ENCODE assay signal across 1 cellular context in the genomic region with DNA sequence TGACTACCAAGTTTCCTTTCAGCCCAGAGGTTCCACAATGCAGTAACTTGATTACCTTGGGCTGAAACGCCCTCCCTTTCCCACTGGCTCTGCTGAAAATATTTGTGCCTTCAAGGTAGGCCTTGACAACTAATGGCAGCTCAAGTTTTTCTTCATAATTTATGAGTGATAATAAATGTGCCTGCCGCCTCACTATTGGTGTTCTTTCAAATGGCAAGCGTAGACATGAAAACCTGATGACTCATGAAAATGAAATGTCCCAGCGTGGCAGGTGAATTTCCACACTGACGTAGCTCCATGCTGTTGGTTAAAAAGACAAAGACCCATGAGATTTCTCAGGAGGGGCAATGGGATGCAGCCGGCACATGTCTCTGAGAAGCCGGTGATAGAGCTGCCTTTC.
TF ChIP-seq lines count a peak whose summit lies in the region.

No MANE protein-coding gene starts in this region.

TF ChIP-seq in HEK293, 187 proteins besides CTCF, POLR2A, EP300 and RAD21 (continued from another document):
- TF ChIP-seq FEZF1 (tag by site-specific recombination; IDR thresholded peaks at IDR 0.05) = peak; percentile 73
- no peak for TF ChIP-seq KLF9 (tag by site-specific recombination; IDR thresholded peaks at IDR 0.05; ENCODE audit: low read depth)
- TF ChIP-seq ZNF610 (tag by site-specific recombination; IDR thresholded peaks at IDR 0.05; ENCODE audit: borderline replicate concordance) = no peak
- 0 out of 2 replicates have a peak, but pooled peaks have one; percentile 26 for TF ChIP-seq PRDM1 (tag by site-specific recombination; IDR thresholded peaks at IDR 0.05)
- TF ChIP-seq, protein P1, sequence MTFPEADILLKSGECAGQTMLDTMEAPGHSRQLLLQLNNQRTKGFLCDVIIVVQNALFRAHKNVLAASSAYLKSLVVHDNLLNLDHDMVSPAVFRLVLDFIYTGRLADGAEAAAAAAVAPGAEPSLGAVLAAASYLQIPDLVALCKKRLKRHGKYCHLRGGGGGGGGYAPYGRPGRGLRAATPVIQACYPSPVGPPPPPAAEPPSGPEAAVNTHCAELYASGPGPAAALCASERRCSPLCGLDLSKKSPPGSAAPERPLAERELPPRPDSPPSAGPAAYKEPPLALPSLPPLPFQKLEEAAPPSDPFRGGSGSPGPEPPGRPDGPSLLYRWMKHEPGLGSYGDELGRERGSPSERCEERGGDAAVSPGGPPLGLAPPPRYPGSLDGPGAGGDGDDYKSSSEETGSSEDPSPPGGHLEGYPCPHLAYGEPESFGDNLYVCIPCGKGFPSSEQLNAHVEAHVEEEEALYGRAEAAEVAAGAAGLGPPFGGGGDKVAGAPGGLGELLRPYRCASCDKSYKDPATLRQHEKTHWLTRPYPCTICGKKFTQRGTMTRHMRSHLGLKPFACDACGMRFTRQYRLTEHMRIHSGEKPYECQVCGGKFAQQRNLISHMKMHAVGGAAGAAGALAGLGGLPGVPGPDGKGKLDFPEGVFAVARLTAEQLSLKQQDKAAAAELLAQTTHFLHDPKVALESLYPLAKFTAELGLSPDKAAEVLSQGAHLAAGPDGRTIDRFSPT (tag by site-specific recombination; IDR thresholded peaks at IDR 0.05) = 0 out of 2 replicates have a peak, but pooled peaks have one; percentile 38
- TF ChIP-seq ZNF302 (tag by site-specific recombination; IDR thresholded peaks at IDR 0.05; ENCODE audit: low read depth) = no peak
- TF ChIP-seq, protein P2, sequence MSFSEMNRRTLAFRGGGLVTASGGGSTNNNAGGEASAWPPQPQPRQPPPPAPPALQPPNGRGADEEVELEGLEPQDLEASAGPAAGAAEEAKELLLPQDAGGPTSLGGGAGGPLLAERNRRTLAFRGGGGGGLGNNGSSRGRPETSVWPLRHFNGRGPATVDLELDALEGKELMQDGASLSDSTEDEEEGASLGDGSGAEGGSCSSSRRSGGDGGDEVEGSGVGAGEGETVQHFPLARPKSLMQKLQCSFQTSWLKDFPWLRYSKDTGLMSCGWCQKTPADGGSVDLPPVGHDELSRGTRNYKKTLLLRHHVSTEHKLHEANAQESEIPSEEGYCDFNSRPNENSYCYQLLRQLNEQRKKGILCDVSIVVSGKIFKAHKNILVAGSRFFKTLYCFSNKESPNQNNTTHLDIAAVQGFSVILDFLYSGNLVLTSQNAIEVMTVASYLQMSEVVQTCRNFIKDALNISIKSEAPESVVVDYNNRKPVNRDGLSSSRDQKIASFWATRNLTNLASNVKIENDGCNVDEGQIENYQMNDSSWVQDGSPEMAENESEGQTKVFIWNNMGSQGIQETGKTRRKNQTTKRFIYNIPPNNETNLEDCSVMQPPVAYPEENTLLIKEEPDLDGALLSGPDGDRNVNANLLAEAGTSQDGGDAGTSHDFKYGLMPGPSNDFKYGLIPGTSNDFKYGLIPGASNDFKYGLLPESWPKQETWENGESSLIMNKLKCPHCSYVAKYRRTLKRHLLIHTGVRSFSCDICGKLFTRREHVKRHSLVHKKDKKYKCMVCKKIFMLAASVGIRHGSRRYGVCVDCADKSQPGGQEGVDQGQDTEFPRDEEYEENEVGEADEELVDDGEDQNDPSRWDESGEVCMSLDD (tag by site-specific recombination; IDR thresholded peaks at IDR 0.05) = no peak
- TF ChIP-seq, protein P3, sequence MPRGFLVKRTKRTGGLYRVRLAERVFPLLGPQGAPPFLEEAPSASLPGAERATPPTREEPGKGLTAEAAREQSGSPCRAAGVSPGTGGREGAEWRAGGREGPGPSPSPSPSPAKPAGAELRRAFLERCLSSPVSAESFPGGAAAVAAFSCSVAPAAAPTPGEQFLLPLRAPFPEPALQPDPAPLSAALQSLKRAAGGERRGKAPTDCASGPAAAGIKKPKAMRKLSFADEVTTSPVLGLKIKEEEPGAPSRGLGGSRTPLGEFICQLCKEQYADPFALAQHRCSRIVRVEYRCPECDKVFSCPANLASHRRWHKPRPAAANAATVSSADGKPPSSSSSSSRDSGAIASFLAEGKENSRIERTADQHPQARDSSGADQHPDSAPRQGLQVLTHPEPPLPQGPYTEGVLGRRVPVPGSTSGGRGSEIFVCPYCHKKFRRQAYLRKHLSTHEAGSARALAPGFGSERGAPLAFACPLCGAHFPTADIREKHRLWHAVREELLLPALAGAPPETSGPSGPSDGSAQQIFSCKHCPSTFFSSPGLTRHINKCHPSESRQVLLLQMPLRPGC (tag by site-specific recombination; IDR thresholded peaks at IDR 0.05) = peak; percentile 34; the same call in 1 of the 2 replicates
- TF ChIP-seq, protein P4, sequence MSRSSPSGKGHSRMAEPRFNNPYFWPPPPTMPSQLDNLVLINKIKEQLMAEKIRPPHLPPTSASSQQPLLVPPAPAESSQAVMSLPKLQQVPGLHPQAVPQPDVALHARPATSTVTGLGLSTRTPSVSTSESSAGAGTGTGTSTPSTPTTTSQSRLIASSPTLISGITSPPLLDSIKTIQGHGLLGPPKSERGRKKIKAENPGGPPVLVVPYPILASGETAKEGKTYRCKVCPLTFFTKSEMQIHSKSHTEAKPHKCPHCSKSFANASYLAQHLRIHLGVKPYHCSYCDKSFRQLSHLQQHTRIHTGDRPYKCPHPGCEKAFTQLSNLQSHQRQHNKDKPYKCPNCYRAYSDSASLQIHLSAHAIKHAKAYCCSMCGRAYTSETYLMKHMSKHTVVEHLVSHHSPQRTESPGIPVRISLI (tag by site-specific recombination; IDR thresholded peaks at IDR 0.05) = peak; percentile 69; the same call in 1 of the 2 replicates
- no peak for TF ChIP-seq RBAK (tag by site-specific recombination; IDR thresholded peaks at IDR 0.05)
- peak; percentile 78 for TF ChIP-seq ZNF629 (tag by site-specific recombination; IDR thresholded peaks at IDR 0.05)
- no peak for TF ChIP-seq ZNF830 (tag by site-specific recombination; IDR thresholded peaks at IDR 0.05; ENCODE audit: low read depth)
- no peak for TF ChIP-seq ZNF266 (tag by site-specific recombination; IDR thresholded peaks at IDR 0.05; ENCODE audit: low read depth)
- no peak for TF ChIP-seq GFI1B (tag by site-specific recombination; IDR thresholded peaks at IDR 0.05)
- TF ChIP-seq MEIS1 (CRISPR knock-in tag; IDR thresholded peaks at IDR 0.05; ENCODE audit: borderline replicate concordance) = peak; percentile 90
- no peak for TF ChIP-seq GLIS2 (tag by site-specific recombination; IDR thresholded peaks at IDR 0.05)
- peak; percentile 30; the same call in 1 of the 2 replicates for TF ChIP-seq ZBTB8A (tag by site-specific recombination; IDR thresholded peaks at IDR 0.05)
- TF ChIP-seq GLIS1 (tag by site-specific recombination; IDR thresholded peaks at IDR 0.05) = peak; percentile 73
- no peak for TF ChIP-seq OVOL3 (tag by site-specific recombination; IDR thresholded peaks at IDR 0.05)
- TF ChIP-seq SP7 (tag by site-specific recombination; IDR thresholded peaks at IDR 0.05) = peak; percentile 74; the same call in 1 of the 2 replicates
- TF ChIP-seq IKZF3 (tag by site-specific recombination; IDR thresholded peaks at IDR 0.05) = no peak
- no peak for TF ChIP-seq MZF1 (tag by site-specific recombination; IDR thresholded peaks at IDR 0.05; ENCODE audit: borderline replicate concordance)
- no peak for TF ChIP-seq ZNF701 (tag by site-specific recombination; IDR thresholded peaks at IDR 0.05)
- TF ChIP-seq KLF8 (tag by site-specific recombination; IDR thresholded peaks at IDR 0.05) = peak; percentile 44; the same call in 1 of the 2 replicates
- no peak for TF ChIP-seq ZNF639 (tag by site-specific recombination; IDR thresholded peaks at IDR 0.05)
- peak; percentile 49 for TF ChIP-seq SP2 (tag by site-specific recombination; IDR thresholded peaks at IDR 0.05)
- TF ChIP-seq ZNF366 (tag by site-specific recombination; conservative IDR thresholded peaks at IDR 0.05) = peak; percentile 70
- TF ChIP-seq ZNF391 (tag by site-specific recombination; IDR thresholded peaks at IDR 0.05; ENCODE audit: borderline replicate concordance, low read depth) = no peak
- TF ChIP-seq, protein P5, sequence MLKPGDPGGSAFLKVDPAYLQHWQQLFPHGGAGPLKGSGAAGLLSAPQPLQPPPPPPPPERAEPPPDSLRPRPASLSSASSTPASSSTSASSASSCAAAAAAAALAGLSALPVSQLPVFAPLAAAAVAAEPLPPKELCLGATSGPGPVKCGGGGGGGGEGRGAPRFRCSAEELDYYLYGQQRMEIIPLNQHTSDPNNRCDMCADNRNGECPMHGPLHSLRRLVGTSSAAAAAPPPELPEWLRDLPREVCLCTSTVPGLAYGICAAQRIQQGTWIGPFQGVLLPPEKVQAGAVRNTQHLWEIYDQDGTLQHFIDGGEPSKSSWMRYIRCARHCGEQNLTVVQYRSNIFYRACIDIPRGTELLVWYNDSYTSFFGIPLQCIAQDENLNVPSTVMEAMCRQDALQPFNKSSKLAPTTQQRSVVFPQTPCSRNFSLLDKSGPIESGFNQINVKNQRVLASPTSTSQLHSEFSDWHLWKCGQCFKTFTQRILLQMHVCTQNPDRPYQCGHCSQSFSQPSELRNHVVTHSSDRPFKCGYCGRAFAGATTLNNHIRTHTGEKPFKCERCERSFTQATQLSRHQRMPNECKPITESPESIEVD (tag by site-specific recombination; IDR thresholded peaks at IDR 0.05) = peak; percentile 54; the same call in 1 of the 2 replicates
